1 cellular context compared by ENCODE assay signal in genomic region chr4:189036906-189037305, GRCh38.
TF ChIP-seq lines count a peak whose summit lies in the region.

No MANE protein-coding gene starts in this region.

TF ChIP-seq in GM23338, 12 proteins besides CTCF, POLR2A, EP300 and RAD21 (continued from another document):
- TF ChIP-seq ZNF462 (CRISPR knock-in tag; IDR thresholded peaks at IDR 0.05) (no peak), CREB1 (CRISPR knock-in tag; IDR thresholded peaks at IDR 0.05; ENCODE audit: low read depth) (no peak), EZH2phosphoT487 (IDR thresholded peaks at IDR 0.05; ENCODE audit: unreplicated experiment) (no peak), EZH2 (IDR thresholded peaks at IDR 0.05; ENCODE audit: low read depth, unreplicated experiment) (no peak), ZNF114 (CRISPR knock-in tag; IDR thresholded peaks at IDR 0.05) (no peak), REST (IDR thresholded peaks at IDR 0.05; ENCODE audit: unreplicated experiment) (no peak), POLR2AphosphoS5 (IDR thresholded peaks at IDR 0.05; ENCODE audit: low read depth) (no peak), NANOG (IDR thresholded peaks at IDR 0.05; ENCODE audit: borderline replicate concordance) (no peak), JUNB (IDR thresholded peaks at IDR 0.05; ENCODE audit: unreplicated experiment) (no peak), ZNF331 (CRISPR knock-in tag; IDR thresholded peaks at IDR 0.05; ENCODE audit: low read depth) (no peak)
